ENCODE assay signal across 8 cellular contexts in genomic region chr3:104273046-104273649, GRCh38.
A peak's percentile ranks its signal among the peaks of the same experiment; 100 is the strongest.
DNase-seq lines count a peak whose midpoint lies in the region.

No MANE protein-coding gene starts in this region.

- DNase-seq in SIG-M5 treated with dmso at 0.1 percent for 504 hours (lab: John Stamatoyannopoulos, UW; ENCODE audit: unreplicated experiment) (peak; percentile 32), SIG-M5 (lab: John Stamatoyannopoulos, UW) (no peak), HT1080 (ENCODE audit: low read depth) (peak; percentile 54), SK-MEL-5 (ENCODE audit: low read depth, low spot score) (peak; percentile 74), iPS DF 4.7 (ENCODE audit: extremely low read depth, low spot score) (peak; percentile 38), T1000 (lab: John Stamatoyannopoulos, UW) (no peak), 8988T (no peak)
- DNase-seq in T-helper 2 cell treated with Interferon-gamma antibody and Interleukin-4, amounts not matched to agents 5 μg/mL and 100 μg/mL, for 36 hours (ENCODE audit: low spot score), result no peak

- H3K4me3 Mint-ChIP-seq in T-helper 2 cell treated with Interferon-gamma antibody and Interleukin-4, amounts not matched to agents 5 μg/mL and 100 μg/mL, for 36 hours, result no peak overlapping the region

- H3K27me3 Mint-ChIP-seq in T-helper 2 cell treated with Interferon-gamma antibody and Interleukin-4, amounts not matched to agents 5 μg/mL and 100 μg/mL, for 36 hours (ENCODE audit: low read depth), result no peaks in the 10 kb centered on the region

- H3K36me3 Mint-ChIP-seq in T-helper 2 cell treated with Interferon-gamma antibody and Interleukin-4, amounts not matched to agents 5 μg/mL and 100 μg/mL, for 36 hours (ENCODE audit: low read depth), result no peaks in the 10 kb centered on the region

- H3K9me3 Mint-ChIP-seq in T-helper 2 cell treated with Interferon-gamma antibody and Interleukin-4, amounts not matched to agents 5 μg/mL and 100 μg/mL, for 36 hours, result peaks cover 4% of the 10 kb centered on the region

- in situ Hi-C loops in SK-MEL-5 (cut with HindIII; ENCODE audit: low pct_unique_long_range_greater_than_20kb, low sequenced_read_pairs), result no loop called here

- no peak overlapping the region for H3K27ac Mint-ChIP-seq in T-helper 2 cell treated with Interferon-gamma antibody and Interleukin-4, amounts not matched to agents 5 μg/mL and 100 μg/mL, for 36 hours

- H3K4me1 Mint-ChIP-seq in T-helper 2 cell treated with Interferon-gamma antibody and Interleukin-4, amounts not matched to agents 5 μg/mL and 100 μg/mL, for 36 hours (ENCODE audit: low read depth), result no peaks in the 10 kb centered on the region

Comparison
In these comparisons a context has a peak if more than half of its experiments do, and no peak if none do; other contexts are left out.
1. DNase-seq: peak in SIG-M5 treated with dmso at 0.1 percent for 504 hours (single experiment), HT1080 (single experiment), SK-MEL-5 (single experiment) and iPS DF 4.7 (single experiment); none in SIG-M5 (single experiment), T1000 (single experiment), 8988T (single experiment) and T-helper 2 cell treated with Interferon-gamma antibody and Interleukin-4, amounts not matched to agents 5 μg/mL and 100 μg/mL, for 36 hours (single experiment).